In the genomic region with DNA sequence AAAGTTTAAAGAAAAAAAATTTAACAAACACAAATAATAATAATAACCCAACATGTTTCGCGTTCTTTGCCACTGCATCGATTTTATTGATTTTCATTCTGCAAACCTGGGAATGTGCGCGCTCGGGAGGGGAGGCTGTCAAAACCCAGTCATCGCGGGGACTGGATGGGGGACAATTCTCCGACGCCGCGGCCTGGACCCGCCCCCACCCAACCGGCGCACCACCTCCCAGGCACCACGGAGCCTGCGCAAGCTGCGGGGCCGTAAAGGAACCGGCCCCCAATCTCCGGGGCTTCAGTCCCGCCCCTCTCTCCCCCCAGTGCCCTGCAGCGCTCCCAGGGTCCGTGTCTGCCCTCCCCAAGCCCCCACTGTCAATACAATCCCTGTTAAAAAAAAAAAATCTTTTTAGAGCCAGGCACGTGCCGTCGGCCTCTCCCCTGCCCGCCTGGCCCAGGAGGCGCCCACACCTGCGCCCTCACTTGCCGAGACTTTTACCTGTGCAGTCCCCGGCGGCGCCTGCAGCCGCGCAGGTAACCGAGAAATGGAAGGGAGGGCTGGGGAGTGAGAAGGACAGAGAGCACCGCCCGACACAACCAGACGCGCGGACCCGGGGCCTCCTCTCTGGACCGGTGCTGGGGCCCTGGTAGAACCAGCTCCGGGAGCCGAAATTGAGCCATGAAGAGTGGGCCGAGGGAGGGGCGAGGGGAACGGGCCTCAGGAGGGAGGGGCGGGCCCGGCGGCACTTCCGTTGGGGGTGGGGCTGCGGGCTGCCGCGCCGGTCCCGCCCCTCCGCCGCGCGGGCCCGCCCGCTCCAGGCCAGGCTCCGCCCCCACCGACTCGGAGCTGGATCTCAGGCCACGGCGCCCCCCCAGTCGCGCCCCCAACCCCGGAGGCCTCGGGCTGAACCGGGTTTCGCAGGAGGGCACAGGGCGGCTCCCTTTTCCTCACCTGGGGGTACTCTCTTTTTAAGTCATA, we compare ENCODE assay signal across 8 cellular contexts. TPM values are rescaled to one million over a fixed set of nuclear protein-coding genes. Genes with fewer than 3 reads are reported as not detected.
DNase-seq lines count a peak whose midpoint lies in the region; ATAC-seq and TF ChIP-seq lines count a peak whose summit lies in the region.

No MANE protein-coding gene starts in this region.

- H3K27ac ChIP-seq in DOHH2 (ENCODE audit: low read depth, low read length): no peak overlapping the region
- peak overlapping the region; percentile 90 for H3K27ac ChIP-seq in HEK293 (ENCODE audit: extremely low read depth, low read depth, low read length)
- H3K27ac ChIP-seq in iPS-18a (ENCODE audit: low read length): no peak overlapping the region
- peak overlapping the region; percentile 80 to 92 (median 85) for H3K27ac ChIP-seq in gastrocnemius medialis

- peak overlapping the region; percentile 51 for H3K4me2 ChIP-seq in DOHH2 (ENCODE audit: low read length)

- H3K9me3 ChIP-seq in DOHH2 (ENCODE audit: control insufficient read depth, insufficient read depth, low read length) (no peaks in the 10 kb centered on the region; the same call in 1 of the 2 replicates), HEK293 (ENCODE audit: control insufficient read depth, insufficient read depth, low read depth, low read length) (no peaks in the 10 kb centered on the region), iPS-18a (ENCODE audit: control insufficient read depth, low read depth, low read length) (peaks cover 2% of the 10 kb centered on the region), gastrocnemius medialis (no peaks in the 10 kb centered on the region)

- H3K27ac Mint-ChIP-seq in brain: peak overlapping the region in 3 of 5 experiments; percentile 70 to 93 (median 91)

- in situ Hi-C loops in gastrocnemius medialis (cut with MboI; ENCODE audit: low sequenced_read_pairs in 4 of 4): no loop called here

- H3K27me3 Mint-ChIP-seq in brain: peaks cover 97% of the 10 kb centered on the region

- CTCF ChIA-PET in HEK293 (lab: Yijun Ruan, JAX): interaction anchor here (0.6 to 1.3 kb wide), 5 partner anchors 9 to 863 kb away, joined by 3 to 5 read pairs (median 3); no protein-coding TSS in a partner anchor

- peak; percentile 81 for DNase-seq in NCI-H748 (lab: John Stamatoyannopoulos, UW; ENCODE audit: unreplicated experiment)
- peak; percentile 31 to 54 for DNase-seq in gastrocnemius medialis

- no peak overlapping the region for H3K9ac ChIP-seq in iPS-18a (ENCODE audit: low read length)

- ATAC-seq in gastrocnemius medialis: peak; percentile 81 to 86
- no peak for ATAC-seq in GM21360 (IDR thresholded peaks at IDR 0.05; ENCODE audit: unreplicated experiment)
- no peak for ATAC-seq in HG02852 (IDR thresholded peaks at IDR 0.05; ENCODE audit: unreplicated experiment)

- H3K4me3 Mint-ChIP-seq in brain: peak overlapping the region; percentile 74 to 90 (median 87)

- H3F3A ChIP-seq in DOHH2 (ENCODE audit: control insufficient read depth, insufficient read depth): no peaks in the 10 kb centered on the region

- H3K36me3 Mint-ChIP-seq in brain: no peaks in the 10 kb centered on the region

- POLR2A ChIA-PET in HEK293 (lab: Yijun Ruan, JAX): interaction anchor here (0.6 to 2.1 kb wide), 2 partner anchors 8 to 379 kb away, joined by 3 to 13 read pairs; a partner anchor contains a TSS

- intact Hi-C loops in gastrocnemius medialis (cut with DNase I; ENCODE audit: low total_unique reads): loop anchor here (10.0 kb wide), 1 partner anchor 1146 kb away; no protein-coding TSS in a partner anchor

- TF ChIP-seq CTCF in DOHH2 (IDR thresholded peaks at IDR 0.05; ENCODE audit: low read depth, low read length, poor library complexity, severe bottlenecking) (no peak), HEK293 (tag by site-specific recombination; IDR thresholded peaks at IDR 0.05) (no peak; the same call in 1 of the 2 replicates), brain (conservative IDR thresholded peaks at IDR 0.05) (no peak), gastrocnemius medialis (IDR thresholded peaks at IDR 0.05 in 4 of 5, conservative IDR thresholded peaks at IDR 0.05 in 1 of 5) (no peak)

- peaks cover 0 to 4% (median 0%) of the 10 kb centered on the region in 5 experiments for H3K9me3 Mint-ChIP-seq in brain

- TF ChIP-seq POLR2A in gastrocnemius medialis (IDR thresholded peaks at IDR 0.05): peak; percentile 15 to 25

- H3K36me3 ChIP-seq in DOHH2 (ENCODE audit: control insufficient read depth, low read length): no peaks in the 10 kb centered on the region
- peaks cover 0 to 17% of the 10 kb centered on the region in 2 experiments; a peak in 1 of 3 replicates for H3K36me3 ChIP-seq in HEK293 (ENCODE audit: control insufficient read depth in 2 of 2, insufficient read depth in 1 of 2, low read length in 2 of 2)
- no peaks in the 10 kb centered on the region for H3K36me3 ChIP-seq in iPS-18a (ENCODE audit: control insufficient read depth, low read depth, low read length)
- no peaks in the 10 kb centered on the region for H3K36me3 ChIP-seq in gastrocnemius medialis

- no peaks in the 10 kb centered on the region for H3K9me2 ChIP-seq in DOHH2 (replicated peaks; ENCODE audit: control insufficient read depth, low read length)

- H4K20me1 ChIP-seq in DOHH2 (ENCODE audit: control insufficient read depth, insufficient read depth, low read depth, low read length): no peaks in the 10 kb centered on the region

- H3K4me3 ChIP-seq in DOHH2 (ENCODE audit: low read length): peak overlapping the region; percentile 62
- peak overlapping the region; percentile 54 for H3K4me3 ChIP-seq in HEK293 (ENCODE audit: low read depth, low read length)
- H3K4me3 ChIP-seq in iPS-18a (ENCODE audit: low read length): peak overlapping the region; percentile 62
- peak overlapping the region; percentile 80 to 100 (median 82) for H3K4me3 ChIP-seq in gastrocnemius medialis

- H3K79me2 ChIP-seq in DOHH2 (ENCODE audit: control insufficient read depth, low read length): no peaks in the 10 kb centered on the region

- peaks cover 31% of the 10 kb centered on the region for H3K4me1 Mint-ChIP-seq in brain

- H3K27me3 ChIP-seq in DOHH2 (ENCODE audit: control insufficient read depth, low read length) (no peaks in the 10 kb centered on the region), iPS-18a (ENCODE audit: control insufficient read depth, insufficient read depth, low read length) (peaks cover 97% of the 10 kb centered on the region), gastrocnemius medialis (peaks cover 0 to 27% (median 21%) of the 10 kb centered on the region in 3 donors)

- H3K4me1 ChIP-seq in DOHH2 (ENCODE audit: control insufficient read depth, low read length) (no peaks in the 10 kb centered on the region), HEK293 (ENCODE audit: control insufficient read depth, insufficient read depth, low read length) (no peaks in the 10 kb centered on the region), iPS-18a (ENCODE audit: control insufficient read depth, low read depth, low read length) (peaks cover 28% of the 10 kb centered on the region), gastrocnemius medialis (peaks cover 3 to 4% of the 10 kb centered on the region in 2 donors)

TF ChIP-seq in HEK293, 187 proteins besides CTCF, POLR2A, EP300 and RAD21 (continues in another document):
- no peak for TF ChIP-seq ZBTB7A (tag by site-specific recombination; IDR thresholded peaks at IDR 0.05; ENCODE audit: low read depth)
- TF ChIP-seq ZNF843 (tag by site-specific recombination; IDR thresholded peaks at IDR 0.05): peak; percentile 47; the same call in 1 of the 2 replicates
- peak; percentile 55 for TF ChIP-seq ZFHX2 (tag by site-specific recombination; conservative IDR thresholded peaks at IDR 0.05)
- TF ChIP-seq ZNF391 (tag by site-specific recombination; IDR thresholded peaks at IDR 0.05; ENCODE audit: borderline replicate concordance, low read depth): no peak
- peak; percentile 63 for TF ChIP-seq GLIS1 (tag by site-specific recombination; IDR thresholded peaks at IDR 0.05)
- TF ChIP-seq ZNF660 (tag by site-specific recombination; IDR thresholded peaks at IDR 0.05): no peak
- TF ChIP-seq EGR2 (tag by site-specific recombination; IDR thresholded peaks at IDR 0.05; ENCODE audit: low read depth): peak; percentile 41; the same call in 1 of the 2 replicates
- TF ChIP-seq ZNF514 (tag by site-specific recombination; IDR thresholded peaks at IDR 0.05): no peak
- no peak for TF ChIP-seq ZNF292 (tag by site-specific recombination; IDR thresholded peaks at IDR 0.05; ENCODE audit: borderline replicate concordance, low read depth)
- no peak for TF ChIP-seq ZSCAN16 (tag by site-specific recombination; IDR thresholded peaks at IDR 0.05)
- no peak for TF ChIP-seq ZNF776 (tag by site-specific recombination; IDR thresholded peaks at IDR 0.05; ENCODE audit: borderline replicate concordance)
- TF ChIP-seq TCF7L2 (IDR thresholded peaks at IDR 0.05; ENCODE audit: borderline replicate concordance, low read depth, low read length): no peak
- TF ChIP-seq, protein P1, sequence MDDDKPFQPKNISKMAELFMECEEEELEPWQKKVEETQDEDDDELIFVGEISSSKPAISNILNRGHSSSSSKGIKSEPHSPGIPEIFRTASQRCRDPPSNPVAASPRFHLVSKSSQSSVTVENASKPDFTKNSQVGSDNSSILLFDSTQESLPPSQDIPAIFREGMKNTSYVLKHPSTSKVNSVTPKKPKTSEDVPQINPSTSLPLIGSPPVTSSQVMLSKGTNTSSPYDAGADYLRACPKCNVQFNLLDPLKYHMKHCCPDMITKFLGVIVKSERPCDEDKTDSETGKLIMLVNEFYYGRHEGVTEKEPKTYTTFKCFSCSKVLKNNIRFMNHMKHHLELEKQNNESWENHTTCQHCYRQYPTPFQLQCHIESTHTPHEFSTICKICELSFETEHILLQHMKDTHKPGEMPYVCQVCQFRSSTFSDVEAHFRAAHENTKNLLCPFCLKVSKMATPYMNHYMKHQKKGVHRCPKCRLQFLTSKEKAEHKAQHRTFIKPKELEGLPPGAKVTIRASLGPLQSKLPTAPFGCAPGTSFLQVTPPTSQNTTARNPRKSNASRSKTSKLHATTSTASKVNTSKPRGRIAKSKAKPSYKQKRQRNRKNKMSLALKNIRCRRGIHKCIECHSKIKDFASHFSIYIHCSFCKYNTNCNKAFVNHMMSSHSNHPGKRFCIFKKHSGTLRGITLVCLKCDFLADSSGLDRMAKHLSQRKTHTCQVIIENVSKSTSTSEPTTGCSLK (tag by site-specific recombination; IDR thresholded peaks at IDR 0.05): no peak
- TF ChIP-seq ZIC2 (tag by site-specific recombination; IDR thresholded peaks at IDR 0.05): no peak; the same call in 1 of the 2 replicates
- no peak for TF ChIP-seq ZNF830 (tag by site-specific recombination; IDR thresholded peaks at IDR 0.05; ENCODE audit: low read depth)
- no peak for TF ChIP-seq ZNF140 (tag by site-specific recombination; IDR thresholded peaks at IDR 0.05)
- TF ChIP-seq ZNF366 (tag by site-specific recombination; conservative IDR thresholded peaks at IDR 0.05): no peak
- no peak for TF ChIP-seq ZNF837 (tag by site-specific recombination; IDR thresholded peaks at IDR 0.05)

RNA-seq across cellular contexts. Expression of a gene that starts 7.6 kb away (rescaled TPM):
- 7.6 TPM for polyA plus RNA-seq in brain (ENCODE audit: insufficient read depth, low read depth, low replicate concordance)
- 1 to 10 TPM; 1.7 to 2.0 (median 1.8) TPM for total RNA-seq in gastrocnemius medialis

RNA-seq across cellular contexts. Expression of a gene that starts 22.2 kb away (rescaled TPM):
- 8.3 TPM for polyA plus RNA-seq in brain (ENCODE audit: insufficient read depth, low read depth, low replicate concordance)
- 1 to 10 TPM in 3 of 4 donors, under 1 TPM in 1; 0.80 to 4.5 (median 1.4) TPM for total RNA-seq in gastrocnemius medialis

Comparison
In these comparisons a context has a peak if more than half of its experiments do, and no peak if none do; other contexts are left out.
1. H3K27ac ChIP-seq: peak in HEK293 (single experiment) and gastrocnemius medialis (4 of 4); none in DOHH2 (single experiment) and iPS-18a (single experiment).
2. ATAC-seq: peak in gastrocnemius medialis (2 of 2); none in GM21360 (single experiment) and HG02852 (single experiment).
3. Peak in every context shown above with its lines, with median percentiles within 50 percentile points of each other: H3K4me3 ChIP-seq.